19 cellular contexts compared by ENCODE assay signal in genomic region chr17:7781467-7781866, GRCh38. TPM values are rescaled to one million over a fixed set of nuclear protein-coding genes. Genes with fewer than 3 reads are reported as not detected.
DNase-seq lines count a peak whose midpoint lies in the region; ATAC-seq, FAIRE-seq and TF ChIP-seq lines count a peak whose summit lies in the region.
"Had no signal": no experiment of that assay in that cellular context is flagged by ENCODE, and none has a peak within 500 bp of the region (broad histone marks: within the 10 kb centered on the region; RNA-seq: fewer than 3 reads in every experiment).

No MANE protein-coding gene starts in this region.

- H3K36me3 ChIP-seq in astrocyte (ENCODE audit: insufficient read depth, low read length) (no peaks in the 10 kb centered on the region), parathyroid adenoma (ENCODE audit: control insufficient read depth, insufficient read depth, low read length) (no peaks in the 10 kb centered on the region)
- H3K36me3 ChIP-seq: ascending aorta, uterus had no signal

- intact Hi-C loops in activated CD4-positive, alpha-beta memory T cell treated with anti-CD3 and anti-CD28 coated beads for 36 hours (cut with micrococcal nuclease), result no loop called here

- no peak overlapping the region for H3K9ac ChIP-seq in astrocyte (ENCODE audit: low read length)
- H3K9ac ChIP-seq in parathyroid adenoma, result no peak overlapping the region
- H3K9ac ChIP-seq: KMS-11 had no signal

- POLR2A ChIA-PET in activated CD4-positive, alpha-beta memory T cell treated with anti-CD3 and anti-CD28 coated beads for 36 hours (lab: Charles Lee), result no interaction called here

- CTCF ChIA-PET in activated CD4-positive, alpha-beta memory T cell treated with anti-CD3 and anti-CD28 coated beads for 36 hours (lab: Charles Lee), result no interaction called here

- H3K4me1 ChIP-seq in astrocyte (ENCODE audit: insufficient read depth, low read length) (no peaks in the 10 kb centered on the region), parathyroid adenoma (peaks cover 5% of the 10 kb centered on the region)
- H3K4me1 ChIP-seq: ascending aorta, uterus had no signal

- H3K27ac ChIP-seq in astrocyte (ENCODE audit: low read depth, low read length), result no peak overlapping the region
- no peak overlapping the region for H3K27ac ChIP-seq in parathyroid adenoma
- H3K27ac ChIP-seq: ascending aorta, KMS-11, RWPE1, uterus had no signal

- no peaks in the 10 kb centered on the region for H4K20me1 ChIP-seq in astrocyte (ENCODE audit: insufficient read depth, low read length)

- ATAC-seq in GM21447 (IDR thresholded peaks at IDR 0.05; ENCODE audit: unreplicated experiment), result peak; percentile 72
- ATAC-seq: T-helper 17 cell had no signal

- H3K4me2 ChIP-seq in astrocyte (ENCODE audit: low read length) (no peak overlapping the region), parathyroid adenoma (ENCODE audit: low read length) (peak overlapping the region; percentile 28)
- H3K4me2 ChIP-seq: KMS-11 had no signal

- H3K27me3 Mint-ChIP-seq in astrocyte (ENCODE audit: low read depth, unreplicated experiment), result peaks cover 22% of the 10 kb centered on the region
- peaks cover 11% of the 10 kb centered on the region for H3K27me3 Mint-ChIP-seq in activated CD4-positive, alpha-beta memory T cell treated with anti-CD3 and anti-CD28 coated beads for 36 hours

- H3K27ac Mint-ChIP-seq in astrocyte (ENCODE audit: unreplicated experiment), result no peak overlapping the region
- H3K27ac Mint-ChIP-seq in activated CD4-positive, alpha-beta memory T cell treated with anti-CD3 and anti-CD28 coated beads for 36 hours, result no peak overlapping the region
- H3K27ac Mint-ChIP-seq: immature natural killer cell, T-helper 17 cell had no signal

- H3K27me3 ChIP-seq in astrocyte (ENCODE audit: insufficient read depth, low read length) (peaks cover 26% of the 10 kb centered on the region), parathyroid adenoma (ENCODE audit: control insufficient read depth, insufficient read depth, low read length) (no peaks in the 10 kb centered on the region)
- H3K27me3 ChIP-seq: ascending aorta, uterus had no signal

- TF ChIP-seq CTCF in GM12864 (IDR thresholded peaks at IDR 0.05; ENCODE audit: low read depth, low read length, missing control alignments), result no peak
- no peak for TF ChIP-seq CTCF in astrocyte (IDR thresholded peaks at IDR 0.05; ENCODE audit: insufficient read depth, low read depth, low read length)
- no peak for TF ChIP-seq CTCF in parathyroid adenoma (IDR thresholded peaks at IDR 0.05)

- peaks cover 5% of the 10 kb centered on the region for H3K9me3 Mint-ChIP-seq in astrocyte (ENCODE audit: unreplicated experiment)
- H3K9me3 Mint-ChIP-seq in activated CD4-positive, alpha-beta memory T cell treated with anti-CD3 and anti-CD28 coated beads for 36 hours, result no peaks in the 10 kb centered on the region
- H3K9me3 Mint-ChIP-seq: immature natural killer cell had no signal

- no peak overlapping the region for H3K4me3 Mint-ChIP-seq in astrocyte (ENCODE audit: unreplicated experiment)
- no peak overlapping the region for H3K4me3 Mint-ChIP-seq in activated CD4-positive, alpha-beta memory T cell treated with anti-CD3 and anti-CD28 coated beads for 36 hours
- H3K4me3 Mint-ChIP-seq: immature natural killer cell, T-helper 17 cell had no signal

- H3K79me2 ChIP-seq in astrocyte (ENCODE audit: insufficient read depth, low read length) (no peaks in the 10 kb centered on the region), parathyroid adenoma (no peaks in the 10 kb centered on the region)

- no peaks in the 10 kb centered on the region for H3K4me1 Mint-ChIP-seq in astrocyte (ENCODE audit: low read depth, unreplicated experiment)
- no peaks in the 10 kb centered on the region for H3K4me1 Mint-ChIP-seq in activated CD4-positive, alpha-beta memory T cell treated with anti-CD3 and anti-CD28 coated beads for 36 hours (ENCODE audit: low read depth)
- H3K4me1 Mint-ChIP-seq: immature natural killer cell, T-helper 17 cell had no signal

- H2AFZ ChIP-seq in astrocyte (ENCODE audit: low read depth, low read length) (no peak overlapping the region), parathyroid adenoma (peak overlapping the region; percentile 17)

- DNase-seq in GM12864 (ENCODE audit: low read depth) (peak; percentile 30), astrocyte (ENCODE audit: low read depth) (peak; percentile 48), NCI-H526 treated with DMSO at 0.1 percent for 48 hours (lab: John Stamatoyannopoulos, UW) (no peak), NCI-H1417 (lab: John Stamatoyannopoulos, UW) (no peak)
- no peak for DNase-seq in activated CD4-positive, alpha-beta memory T cell treated with anti-CD3 and anti-CD28 coated beads for 36 hours
- no peak for DNase-seq in activated naive CD4-positive, alpha-beta T cell treated with Interleukin-2 at 50 U/mL for 16 hours
- DNase-seq: activated CD4-positive, alpha-beta T cell treated with anti-CD3 and anti-CD28 coated beads for 48 hours; C1 segment of cervical spinal cord; foreskin melanocyte; immature natural killer cell; NCI-H187; retina; T-helper 17 cell; uterus had no signal

- no peaks in the 10 kb centered on the region for H3K9me3 ChIP-seq in astrocyte (ENCODE audit: insufficient read depth, low read depth, low read length)
- no peaks in the 10 kb centered on the region for H3K9me3 ChIP-seq in parathyroid adenoma (ENCODE audit: control insufficient read depth, low read length)
- H3K9me3 ChIP-seq: ascending aorta, uterus had no signal

- no peaks in the 10 kb centered on the region for H3K36me3 Mint-ChIP-seq in astrocyte (ENCODE audit: low read depth, unreplicated experiment)
- H3K36me3 Mint-ChIP-seq in activated CD4-positive, alpha-beta memory T cell treated with anti-CD3 and anti-CD28 coated beads for 36 hours, result no peaks in the 10 kb centered on the region
- H3K36me3 Mint-ChIP-seq: immature natural killer cell had no signal

- no peak for FAIRE-seq in astrocyte (lab: Jason Lieb, UNC)

- H3K4me3 ChIP-seq in GM12864 (ENCODE audit: low read depth, low read length) (no peak overlapping the region), astrocyte (ENCODE audit: insufficient read depth, low read depth, low read length) (no peak overlapping the region), parathyroid adenoma (ENCODE audit: low read depth, low read length) (no peak overlapping the region)
- H3K4me3 ChIP-seq: ascending aorta, uterus had no signal

RNA-seq across cellular contexts. Expression of gene KDM6B, which starts 52.5 kb away (rescaled TPM):
- 50.4 and 54.1 TPM in 2 replicates for total RNA-seq in astrocyte
- total RNA-seq in activated CD4-positive, alpha-beta memory T cell treated with anti-CD3 and anti-CD28 coated beads for 36 hours, result 10 to 100 TPM; 44.1 to 49.6 TPM

Comparison
In these comparisons a context has a peak if more than half of its experiments do, and no peak if none do; other contexts are left out.
1. DNase-seq: peak in GM12864 (single experiment) and astrocyte (single experiment); none in activated CD4-positive, alpha-beta memory T cell treated with anti-CD3 and anti-CD28 coated beads for 36 hours (single experiment), NCI-H526 treated with DMSO at 0.1 percent for 48 hours (single experiment), activated naive CD4-positive, alpha-beta T cell treated with Interleukin-2 at 50 U/mL for 16 hours (single experiment) and NCI-H1417 (0 of 3).